8 cellular contexts compared by ENCODE assay signal in genomic region chr17:68511671-68512246, GRCh38. TPM values are rescaled to one million over a fixed set of nuclear protein-coding genes. Genes with fewer than 3 reads are reported as not detected.
DNase-seq lines count a peak whose midpoint lies in the region; ATAC-seq and TF ChIP-seq lines count a peak whose summit lies in the region.

No MANE protein-coding gene starts in this region.

- H3K4me1 ChIP-seq in cardiac muscle cell (ENCODE audit: low read depth), result peaks cover 31% of the 10 kb centered on the region
- peaks cover 2 to 5% of the 10 kb centered on the region in 2 experiments for H3K4me1 ChIP-seq in trophoblast cell (ENCODE audit: control insufficient read depth in 1 of 2, insufficient read depth in 2 of 2, low read length in 2 of 2)

- peak overlapping the region; percentile 99 for H2BK5ac ChIP-seq in trophoblast cell (ENCODE audit: low read depth, low read length, poor library complexity)

- peak overlapping the region; percentile 87 for H3K14ac ChIP-seq in trophoblast cell (ENCODE audit: low read length)

- peak overlapping the region; percentile 86 for H3K4me2 ChIP-seq in trophoblast cell (ENCODE audit: low read length)

- peaks cover 17% of the 10 kb centered on the region for H3K79me2 ChIP-seq in trophoblast cell (ENCODE audit: control insufficient read depth, insufficient read depth, low read length, poor library complexity)

- no peaks in the 10 kb centered on the region for H3K9me3 ChIP-seq in cardiac muscle cell (ENCODE audit: low read depth)
- H3K9me3 ChIP-seq in trophoblast cell (ENCODE audit: insufficient read depth, low read depth, low read length), result peaks cover 2% of the 10 kb centered on the region

- H2BK12ac ChIP-seq in trophoblast cell (ENCODE audit: low read length), result peak overlapping the region; percentile 41

- H3K18ac ChIP-seq in trophoblast cell (ENCODE audit: low read length), result peak overlapping the region; percentile 87

- peak overlapping the region; percentile 91 for H3K4me3 ChIP-seq in cardiac muscle cell
- H3K4me3 ChIP-seq in trophoblast cell (ENCODE audit: low read depth, low read length), result peak overlapping the region; percentile 98

- peak; percentile 74 for DNase-seq in EH (ENCODE audit: low read depth)
- peak; percentile 83 for DNase-seq in HuH-7 (ENCODE audit: low spot score)
- DNase-seq in RWPE1 (ENCODE audit: low spot score), result peak; percentile 55
- DNase-seq in activated naive CD8-positive, alpha-beta T cell treated with anti-CD3 and anti-CD28 coated beads, Interleukin-2, amount 50 U/mL, for 16 hours (ENCODE audit: low read depth, low spot score), result peak; percentile 48
- peak; percentile 84 to 92 for DNase-seq in cardiac muscle cell (ENCODE audit: low read depth in 1 of 2, low spot score in 1 of 2)
- peak; percentile 56 to 66 for DNase-seq in trophoblast cell
- peak; percentile 86 for DNase-seq in ureter (ENCODE audit: low spot score)

- H2AFZ ChIP-seq in trophoblast cell (ENCODE audit: insufficient read depth, low read length, poor library complexity), result peak overlapping the region; percentile 95

- peak overlapping the region; percentile 39 for H3K4ac ChIP-seq in trophoblast cell (ENCODE audit: low read depth, low read length)

- H3K9ac ChIP-seq in trophoblast cell (ENCODE audit: low read length), result peak overlapping the region; percentile 57

- ATAC-seq in GM21526 (IDR thresholded peaks at IDR 0.05; ENCODE audit: low FRiP score, unreplicated experiment), result peak; percentile 44

- H2AK5ac ChIP-seq in trophoblast cell (ENCODE audit: low read length), result peak overlapping the region; percentile 24

- H3K27me3 ChIP-seq in cardiac muscle cell (no peaks in the 10 kb centered on the region), trophoblast cell (ENCODE audit: insufficient read depth, low read length) (no peaks in the 10 kb centered on the region)

- H4K91ac ChIP-seq in trophoblast cell (ENCODE audit: low read depth, low read length), result peak overlapping the region; percentile 96

- POLR2A ChIA-PET in RWPE1 (lab: Yijun Ruan, JAX; ENCODE audit: low non-redundant PET), result no interaction called here

- CTCF ChIA-PET in RWPE1 (lab: Yijun Ruan, JAX), result interaction anchor here (0.7 kb wide), 1 partner anchor 50 kb away, joined by 3 read pairs; no protein-coding TSS in a partner anchor

- H3K79me1 ChIP-seq in trophoblast cell (ENCODE audit: low read length), result peaks cover 13% of the 10 kb centered on the region

- H2BK120ac ChIP-seq in trophoblast cell (ENCODE audit: insufficient read depth, low read length, poor library complexity), result peak overlapping the region; percentile 89

- no peak overlapping the region for H3K23ac ChIP-seq in trophoblast cell (ENCODE audit: low read length)

- WGBS in trophoblast cell (ENCODE audit: extremely low coverage, insufficient coverage, insufficient read length), result no CpG with 5 or more reads among the region's 49 CpGs

- H3K27ac ChIP-seq in RWPE1 (peak overlapping the region; percentile 94), cardiac muscle cell (peak overlapping the region; percentile 97), trophoblast cell (ENCODE audit: low read depth, low read length) (peak overlapping the region; percentile 97)

- H3K36me3 ChIP-seq in cardiac muscle cell, result peaks cover 14% of the 10 kb centered on the region
- H3K36me3 ChIP-seq in trophoblast cell (ENCODE audit: control insufficient read depth in 1 of 2, insufficient read depth in 2 of 2, low read length in 2 of 2), result peaks cover 2 to 4% of the 10 kb centered on the region in 2 experiments

- peak overlapping the region; percentile 100 for H4K8ac ChIP-seq in trophoblast cell (ENCODE audit: low read depth, low read length)

- TF ChIP-seq CTCF in RWPE1 (conservative IDR thresholded peaks at IDR 0.05; ENCODE audit: low read depth), result no peak
- TF ChIP-seq CTCF in cardiac muscle cell (IDR thresholded peaks at IDR 0.05; ENCODE audit: low read depth, low read length), result no peak

- peak overlapping the region; percentile 19 for H4K12ac ChIP-seq in trophoblast cell (ENCODE audit: low read depth, low read length)

RNA-seq across cellular contexts. Expression of gene PRKAR1A, which starts 0.5 kb away (rescaled TPM):
- 458 and 473 TPM in 2 replicates for total RNA-seq in cardiac muscle cell
- 301 and 323 TPM in 2 replicates for polyA plus RNA-seq in cardiac muscle cell
- polyA plus RNA-seq in trophoblast cell (2013), result 96.5 and 106 TPM in 2 replicates
- 290 TPM for total RNA-seq in ureter

RNA-seq across cellular contexts. Expression of gene WIPI1, which starts 54.5 kb away (rescaled TPM):
- total RNA-seq in cardiac muscle cell, result 39.8 and 76.7 TPM in 2 replicates
- polyA plus RNA-seq in cardiac muscle cell, result 57.5 and 72.5 TPM in 2 replicates
- 104 and 108 TPM in 2 replicates for polyA plus RNA-seq in trophoblast cell (2013)
- 43.6 TPM for total RNA-seq in ureter

Comparison
In these comparisons a context has a peak if more than half of its experiments do, and no peak if none do; other contexts are left out.
1. Peak in every context shown above with its lines: DNase-seq, ATAC-seq, H3K4me3 ChIP-seq and H3K27ac ChIP-seq.